ENCODE assay signal across 26 cellular contexts in the genomic region with DNA sequence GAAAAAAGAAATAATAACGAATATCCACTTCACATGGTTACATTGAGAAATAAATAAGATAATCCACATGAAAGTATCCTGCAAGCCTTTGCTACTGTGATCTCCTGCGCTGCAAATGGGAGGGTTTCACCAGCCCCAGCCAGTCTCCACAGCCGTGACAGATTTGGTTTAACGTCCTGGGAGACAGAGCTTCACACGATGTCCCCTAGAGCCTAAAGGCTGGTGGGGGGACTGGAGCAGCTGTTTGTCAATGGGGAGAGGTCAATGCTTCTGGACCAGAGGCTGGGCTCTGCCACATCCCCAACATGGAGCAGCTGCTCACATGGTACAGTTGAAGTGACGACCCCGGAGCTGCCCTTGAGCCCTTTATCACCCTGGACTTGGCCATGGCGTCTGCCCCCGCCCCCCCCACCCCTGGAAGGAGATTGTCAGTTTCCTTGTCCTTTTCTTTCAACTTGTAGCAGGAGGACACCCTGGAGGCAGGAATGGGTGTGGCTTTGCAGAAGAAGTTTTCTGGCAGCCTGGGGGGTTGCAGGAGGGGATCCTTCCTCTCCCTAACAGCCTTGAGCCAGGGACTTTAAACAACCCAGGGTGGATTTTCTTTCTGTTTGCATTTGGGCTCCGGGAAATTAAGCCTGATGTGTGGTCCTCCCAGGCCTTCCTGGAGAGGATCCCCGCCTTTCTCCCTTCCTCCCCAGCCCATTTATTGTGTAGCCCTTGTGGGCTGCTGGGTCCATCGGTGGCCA. TPM values are rescaled to one million over a fixed set of nuclear protein-coding genes. Genes with fewer than 3 reads are reported as not detected.
DNase-seq lines count a peak whose midpoint lies in the region; ATAC-seq, FAIRE-seq and TF ChIP-seq lines count a peak whose summit lies in the region.
"Had no signal": no experiment of that assay in that cellular context is flagged by ENCODE, and none has a peak within 500 bp of the region (broad histone marks: within the 10 kb centered on the region; RNA-seq: fewer than 3 reads in every experiment).

No MANE protein-coding gene starts in this region.

- no peak for ATAC-seq in HepG2
- ATAC-seq: stimulated activated naive CD8-positive, alpha-beta T cell treated with anti-CD3 and anti-CD28 coated beads, Interleukin-15, amount 100 ng/mL, for 72 hours had no signal

- CTCF ChIA-PET in HepG2 (lab: Yijun Ruan, JAX; ENCODE audit: low intra/inter-chr PET ratio, low total read pairs) = no interaction called here

- FAIRE-seq in HepG2 (lab: Jason Lieb, UNC) = no peak
- FAIRE-seq: GM19239, H54 had no signal

- H3K36me3 ChIP-seq in HepG2 (replicated peaks in 1 of 2; ENCODE audit: control insufficient read depth in 1 of 2, insufficient read depth in 2 of 2, low read length in 2 of 2) = no peaks in the 10 kb centered on the region
- H3K36me3 ChIP-seq in Peyer's patch = no peaks in the 10 kb centered on the region
- H3K36me3 ChIP-seq: colonic mucosa, MG63, WERI-Rb-1 had no signal

- TF ChIP-seq POLR2A in HepG2 (IDR thresholded peaks at IDR 0.05; ENCODE audit: insufficient read depth in 1 of 2, low read depth in 2 of 2, low read length in 2 of 2) (no peak), Peyer's patch (IDR thresholded peaks at IDR 0.05) (no peak)

- H3K4me2 ChIP-seq in HepG2 (ENCODE audit: low read depth, low read length) = 0 out of 2 replicates have a peak overlapping the region, but pooled peaks have one; percentile 7

- in situ Hi-C loops in HepG2 (cut with HindIII; ENCODE audit: extremely low pct_ligation_motif_present, low pct_unique_long_range_greater_than_20kb) = no loop called here

- H3K79me2 ChIP-seq in HepG2 (ENCODE audit: insufficient read depth, low read length) = no peaks in the 10 kb centered on the region

- H4K20me1 ChIP-seq in HepG2 (ENCODE audit: insufficient read depth, low read length) = no peaks in the 10 kb centered on the region

- H3K27ac Mint-ChIP-seq in dendritic cell treated with granulocyte-macrophage colony-stimulating factor and Interleukin-4, amounts not matched to agents 40 ng/mL and 50 ng/mL, for 4 days = peak overlapping the region; percentile 52
- H3K27ac Mint-ChIP-seq: activated naive CD8-positive, alpha-beta T cell; memory B cell; T-helper 1 cell treated with Interleukin-12 subunit alpha and Interleukin-12 subunit beta and Interleukin-4 antibody, amounts not matched to agents 30 μg/mL and 1 μg/mL, for 36 hours had no signal

- peaks cover 39% of the 10 kb centered on the region for H3K4me1 ChIP-seq in HepG2 (ENCODE audit: insufficient read depth, low read length)
- H3K4me1 ChIP-seq in Peyer's patch = peaks cover 0 to 27% (median 5%) of the 10 kb centered on the region in 4 donors

- peak; percentile 46 for DNase-seq in activated CD8-positive, alpha-beta memory T cell treated with anti-CD3 and anti-CD28 coated beads, Interleukin-2, amount 50 U/mL, for 48 hours
- DNase-seq in activated CD8-positive, alpha-beta memory T cell treated with anti-CD3 and anti-CD28 coated beads for 24 hours = no peak
- DNase-seq in HepG2 (ENCODE audit: low spot score) (no peak), NK-92 (lab: John Stamatoyannopoulos, UW; ENCODE audit: unreplicated experiment) (no peak), Peyer's patch (no peak), amniotic stem cell (lab: John Stamatoyannopoulos, UW) (no peak), DMS79 (lab: John Stamatoyannopoulos, UW) (no peak)
- DNase-seq: activated CD4-positive, alpha-beta T cell treated with anti-CD3 and anti-CD28 coated beads, Interleukin-2, amount 50 U/mL, for 48 hours; activated T-cell treated with anti-CD3 and anti-CD28 coated beads, Interleukin-2, amount 50 U/mL, for 4 hours; C1 segment of cervical spinal cord; colonic mucosa; GDM1; MG63; naive B cell; NCI-H1694; posterior cingulate gyrus; SHP77; stimulated activated CD4-positive, alpha-beta T cell treated with anti-CD3 and anti-CD28 coated beads, Interleukin-4, amount 100 ng/mL, for 1 hour; stimulated activated naive CD8-positive, alpha-beta T cell treated with anti-CD3 and anti-CD28 coated beads, Interleukin-15, amount 100 ng/mL, for 72 hours; WERI-Rb-1 had no signal

- H3K27ac ChIP-seq in HepG2 (ENCODE audit: extremely low read length, insufficient read depth, low read length) (no peak overlapping the region), Peyer's patch (no peak overlapping the region)
- H3K27ac ChIP-seq: colonic mucosa, WERI-Rb-1 had no signal

- H3K27me3 ChIP-seq in HepG2 (ENCODE audit: control insufficient read depth in 1 of 2, insufficient read depth in 2 of 2, low read length in 2 of 2) (peaks cover 0 to 22% of the 10 kb centered on the region in 2 experiments; a peak in 2 of 5 replicates), Peyer's patch (no peaks in the 10 kb centered on the region)

- TF ChIP-seq EP300 in HepG2 (IDR thresholded peaks at IDR 0.05; ENCODE audit: low read depth in 2 of 2, low read length in 2 of 2) = no peak
- TF ChIP-seq EP300 in HepG2 (CRISPR knock-in tag; IDR thresholded peaks at IDR 0.05; ENCODE audit: borderline replicate concordance) = no peak

- no peaks in the 10 kb centered on the region for H3K36me3 Mint-ChIP-seq in dendritic cell treated with granulocyte-macrophage colony-stimulating factor and Interleukin-4, amounts not matched to agents 40 ng/mL and 50 ng/mL, for 4 days (ENCODE audit: low read depth)
- H3K36me3 Mint-ChIP-seq: activated naive CD8-positive, alpha-beta T cell; memory B cell had no signal

- H2AFZ ChIP-seq in HepG2 (ENCODE audit: low read length) = no peak overlapping the region

- 10% methylated on average over 8 of the region's 12 CpGs for WGBS in HepG2 (ENCODE audit: low lambda C conversion rate)

- no peak for TF ChIP-seq RAD21 in HepG2 (CRISPR knock-in tag; IDR thresholded peaks at IDR 0.05)

- H3K4me3 ChIP-seq in HepG2 (replicated peaks in 1 of 3; ENCODE audit: insufficient read depth in 1 of 3, low read depth in 2 of 3, low read length in 3 of 3) (no peak overlapping the region), Peyer's patch (no peak overlapping the region)
- H3K4me3 ChIP-seq: colonic mucosa, MG63 had no signal

- POLR2A ChIA-PET in HepG2 (lab: Yijun Ruan, JAX) = interaction anchor here (0.6 kb wide), 1 partner anchor 102 kb away, joined by 3 read pairs; no protein-coding TSS in a partner anchor

- TF ChIP-seq CTCF in HepG2 (CRISPR knock-in tag; IDR thresholded peaks at IDR 0.05) (no peak), Peyer's patch (IDR thresholded peaks at IDR 0.05) (no peak)

- intact Hi-C loops in dendritic cell treated with granulocyte-macrophage colony-stimulating factor and Interleukin-4, amounts not matched to agents 40 ng/mL and 50 ng/mL, for 4 days (cut with micrococcal nuclease) = no loop called here
- intact Hi-C loops in HepG2 (cut with micrococcal nuclease; ENCODE audit: unreplicated experiment) = no loop called here

- H3K9ac ChIP-seq in HepG2 (ENCODE audit: insufficient read depth, low read depth, low read length) = no peak overlapping the region

- peaks cover 52% of the 10 kb centered on the region for H3K4me1 Mint-ChIP-seq in dendritic cell treated with granulocyte-macrophage colony-stimulating factor and Interleukin-4, amounts not matched to agents 40 ng/mL and 50 ng/mL, for 4 days (ENCODE audit: low read depth)

- no peaks in the 10 kb centered on the region for H3K9me3 Mint-ChIP-seq in dendritic cell treated with granulocyte-macrophage colony-stimulating factor and Interleukin-4, amounts not matched to agents 40 ng/mL and 50 ng/mL, for 4 days
- H3K9me3 Mint-ChIP-seq: activated T-cell treated with anti-CD3 and anti-CD28 coated beads, Interleukin-2, amount 50 U/mL, for 4 hours; memory B cell; naive B cell; stimulated activated naive CD8-positive, alpha-beta T cell treated with anti-CD3 and anti-CD28 coated beads, Interleukin-15, amount 100 ng/mL, for 72 hours; T-helper 1 cell treated with Interleukin-12 subunit alpha and Interleukin-12 subunit beta and Interleukin-4 antibody, amounts not matched to agents 30 μg/mL and 1 μg/mL, for 36 hours had no signal

- peaks cover 47% of the 10 kb centered on the region for H3K27me3 Mint-ChIP-seq in dendritic cell treated with granulocyte-macrophage colony-stimulating factor and Interleukin-4, amounts not matched to agents 40 ng/mL and 50 ng/mL, for 4 days

- no peaks in the 10 kb centered on the region for H3K9me3 ChIP-seq in HepG2 (ENCODE audit: low read length)
- no peaks in the 10 kb centered on the region for H3K9me3 ChIP-seq in Peyer's patch
- H3K9me3 ChIP-seq: colonic mucosa, MG63 had no signal

- BruUV-seq in HepG2 (replicated peaks; lab: Mats Ljungman, UMichigan) = no TSS peak

- H3K4me3 Mint-ChIP-seq in dendritic cell treated with granulocyte-macrophage colony-stimulating factor and Interleukin-4, amounts not matched to agents 40 ng/mL and 50 ng/mL, for 4 days = peak overlapping the region; percentile 60
- H3K4me3 Mint-ChIP-seq: activated naive CD8-positive, alpha-beta T cell; activated T-cell treated with anti-CD3 and anti-CD28 coated beads, Interleukin-2, amount 50 U/mL, for 4 hours; memory B cell; stimulated activated naive CD8-positive, alpha-beta T cell treated with anti-CD3 and anti-CD28 coated beads, Interleukin-15, amount 100 ng/mL, for 72 hours; T-helper 1 cell treated with Interleukin-12 subunit alpha and Interleukin-12 subunit beta and Interleukin-4 antibody, amounts not matched to agents 30 μg/mL and 1 μg/mL, for 36 hours had no signal

RNA-seq across cellular contexts. Expression of gene MXI1, which starts 37.1 kb away (rescaled TPM):
- total RNA-seq in HepG2 (2016; rRNA removed; fragmentation: Illumina TruSeq; extraction: Trizol) (6.6 and 10.1 TPM in 2 replicates), Peyer's patch (10 to 100 TPM; 37.1 to 58.0 (median 47.8) TPM)
- total RNA-seq in HepG2 (2016; cell fraction: cytosol; rRNA removed; fragmentation: Illumina TruSeq; extraction: Trizol; ENCODE audit: low read depth) = 4.5 and 5.3 TPM in 2 replicates
- total RNA-seq in HepG2 (2016; cell fraction: insoluble cytoplasmic fraction; rRNA removed; fragmentation: Illumina TruSeq; extraction: Trizol) = 6.8 TPM in 2 replicates
- total RNA-seq in HepG2 (2016; cell fraction: membrane; rRNA removed; fragmentation: Illumina TruSeq; extraction: Trizol) = 12.9 and 14.7 TPM in 2 replicates
- 5.4 and 5.6 TPM in 2 replicates for total RNA-seq in HepG2 (2016; cell fraction: nucleus; rRNA removed; fragmentation: Illumina TruSeq; extraction: Trizol)
- polyA plus RNA-seq in HepG2 (2011; rRNA removed) = 22.0 and 22.2 TPM in 2 replicates
- polyA plus RNA-seq in HepG2 (2011; cell fraction: cytosol; rRNA removed) = 13.1 and 16.9 TPM in 2 replicates
- 9.3 and 11.4 TPM in 2 replicates for polyA plus RNA-seq in HepG2 (2011; cell fraction: nucleus; rRNA removed)
- polyA plus RNA-seq in HepG2 (2012) = 39.3 and 44.8 TPM in 2 replicates
- 6.1 and 7.9 TPM in 2 replicates for polyA plus RNA-seq in HepG2 (2016; cell fraction: cytosol; fragmentation: Illumina TruSeq; extraction: Trizol; ENCODE audit: low read depth)
- 7.9 and 8.0 TPM in 2 replicates for polyA plus RNA-seq in HepG2 (2016; cell fraction: insoluble cytoplasmic fraction; fragmentation: Illumina TruSeq; extraction: Trizol; ENCODE audit: low read depth)
- polyA plus RNA-seq in HepG2 (2016; cell fraction: membrane; fragmentation: Illumina TruSeq; extraction: Trizol; ENCODE audit: low read depth) = 12.7 and 14.2 TPM in 2 replicates
- 16.1 and 16.4 TPM in 2 replicates for polyA plus RNA-seq in HepG2 (2016; cell fraction: nucleus; fragmentation: Illumina TruSeq; extraction: Trizol; ENCODE audit: insufficient read depth, low read depth)
- 12.4 and 19.6 TPM in 2 replicates for polyA minus RNA-seq in HepG2 (2011; rRNA and poly(A)+ RNA removed; ENCODE audit: low replicate concordance)
- 23.8 and 27.6 TPM in 2 replicates for polyA minus RNA-seq in HepG2 (2011; cell fraction: cytosol; rRNA and poly(A)+ RNA removed)
- polyA minus RNA-seq in HepG2 (2011; cell fraction: nucleus; rRNA and poly(A)+ RNA removed) = 25.0 and 35.5 TPM in 2 replicates
